18 cellular contexts compared by ENCODE assay signal in genomic region chr3:45948409-45948808, GRCh38. TPM values are rescaled to one million over a fixed set of nuclear protein-coding genes. Genes with fewer than 3 reads are reported as not detected.
DNase-seq lines count a peak whose midpoint lies in the region; ATAC-seq, FAIRE-seq and TF ChIP-seq lines count a peak whose summit lies in the region.
"Had no signal": no experiment of that assay in that cellular context is flagged by ENCODE, and none has a peak within 500 bp of the region (broad histone marks: within the 10 kb centered on the region; RNA-seq: fewer than 3 reads in every experiment).

No MANE protein-coding gene starts in this region.

- CTCF ChIA-PET in MCF 10A (lab: Yijun Ruan, JAX) (interaction anchor here (1.0 to 2.1 kb wide), 2 partner anchors 10 to 131 kb away, joined by 4 to 7 read pairs; no protein-coding TSS in a partner anchor), OCI-LY7 (lab: Charles Lee; ENCODE audit: unreplicated experiment) (no interaction called here)

- WGBS in small intestine, 3 donors = 70 to 84% (median 77%) methylated on average over 6 of the region's 6 CpGs

- TF ChIP-seq CTCF in AG09309 (IDR thresholded peaks at IDR 0.05; ENCODE audit: control insufficient read depth, insufficient read depth, low read depth, low read length, missing control alignments) = no peak
- no peak for TF ChIP-seq CTCF in MCF 10A (IDR thresholded peaks at IDR 0.05; ENCODE audit: unreplicated experiment)
- TF ChIP-seq CTCF in OCI-LY7 (conservative IDR thresholded peaks at IDR 0.05; ENCODE audit: low read length) = no peak

- H3K36me3 Mint-ChIP-seq in activated T-helper 17 cell treated with anti-CD3 and anti-CD28 coated beads, Interleukin-2, amount 50 U/mL, for 72 hours (ENCODE audit: low read depth) = peaks cover 90% of the 10 kb centered on the region
- H3K36me3 Mint-ChIP-seq in immature natural killer cell (peaks cover 34 to 77% (median 42%) of the 10 kb centered on the region in 3 donors), MCF 10A (ENCODE audit: insufficient read depth, unreplicated experiment) (peaks cover 33% of the 10 kb centered on the region)

- peak; percentile 11 for ATAC-seq in activated T-helper 17 cell treated with anti-CD3 and anti-CD28 coated beads, Interleukin-2, amount 50 U/mL, for 72 hours (replicated peaks)
- ATAC-seq: activated CD4-positive, alpha-beta T cell treated with anti-CD3 and anti-CD28 coated beads for 36 hours; left lobe of liver; stimulated activated naive B cell treated with anti-CD40 and anti-IgM and Interleukin-4, amounts not matched to agents 10 μg/mL and 1 μg/mL and 100 μg/mL, for 72 hours had no signal

- H3K4me1 ChIP-seq in small intestine (ENCODE audit: control insufficient read depth in 2 of 2, insufficient read depth in 1 of 2, low read depth in 1 of 2, low read length in 1 of 2) = no peaks in the 10 kb centered on the region
- no peaks in the 10 kb centered on the region for H3K4me1 ChIP-seq in OCI-LY7 (ENCODE audit: insufficient read depth, low read length, poor library complexity, severe bottlenecking)

- H3K4me1 Mint-ChIP-seq in activated T-helper 17 cell treated with anti-CD3 and anti-CD28 coated beads, Interleukin-2, amount 50 U/mL, for 72 hours = peaks cover 26% of the 10 kb centered on the region
- H3K4me1 Mint-ChIP-seq in immature natural killer cell (peaks cover 73 to 99% of the 10 kb centered on the region in 2 donors), MCF 10A (ENCODE audit: insufficient read depth, unreplicated experiment) (no peaks in the 10 kb centered on the region)
- H3K4me1 Mint-ChIP-seq: nephron; stimulated activated naive B cell treated with anti-CD40 and anti-IgM and Interleukin-4, amounts not matched to agents 10 μg/mL and 1 μg/mL and 100 μg/mL, for 72 hours had no signal

- H3K27ac ChIP-seq in small intestine (ENCODE audit: low read depth in 1 of 2, low read length in 1 of 2) (peak overlapping the region in 1 of 2 donors; percentile 75), OCI-LY7 (ENCODE audit: low read depth, low read length, poor library complexity, severe bottlenecking) (no peak overlapping the region)
- H3K27ac ChIP-seq: cardiac muscle cell had no signal

- no peaks in the 10 kb centered on the region for H3K9me2 ChIP-seq in OCI-LY7 (ENCODE audit: insufficient read depth, low read length)

- H3K4me3 Mint-ChIP-seq in activated T-helper 17 cell treated with anti-CD3 and anti-CD28 coated beads, Interleukin-2, amount 50 U/mL, for 72 hours = peak overlapping the region; percentile 51
- H3K4me3 Mint-ChIP-seq in immature natural killer cell (peak overlapping the region; percentile 3 to 44 (median 10)), MCF 10A (ENCODE audit: unreplicated experiment) (no peak overlapping the region)
- H3K4me3 Mint-ChIP-seq: activated CD4-positive, alpha-beta T cell treated with anti-CD3 and anti-CD28 coated beads for 36 hours; nephron; stimulated activated naive B cell treated with anti-CD40 and anti-IgM and Interleukin-4, amounts not matched to agents 10 μg/mL and 1 μg/mL and 100 μg/mL, for 72 hours had no signal

- POLR2A ChIA-PET in MCF 10A (lab: Yijun Ruan, JAX) = interaction anchor here (0.7 kb wide), 1 partner anchor 413 kb away, joined by 4 read pairs; no protein-coding TSS in a partner anchor
- POLR2A ChIA-PET in OCI-LY7 (lab: Charles Lee) = no interaction called here

- no peaks in the 10 kb centered on the region for H4K20me1 ChIP-seq in OCI-LY7 (ENCODE audit: insufficient read depth, low read length)

- H3K27me3 Mint-ChIP-seq in activated T-helper 17 cell treated with anti-CD3 and anti-CD28 coated beads, Interleukin-2, amount 50 U/mL, for 72 hours = no peaks in the 10 kb centered on the region
- peaks cover 0 to 3% (median under 1%) of the 10 kb centered on the region in 3 donors for H3K27me3 Mint-ChIP-seq in immature natural killer cell (ENCODE audit: low read depth in 3 of 3)
- no peaks in the 10 kb centered on the region for H3K27me3 Mint-ChIP-seq in MCF 10A (ENCODE audit: insufficient read depth, unreplicated experiment)
- H3K27me3 Mint-ChIP-seq: stimulated activated naive B cell treated with anti-CD40 and anti-IgM and Interleukin-4, amounts not matched to agents 10 μg/mL and 1 μg/mL and 100 μg/mL, for 72 hours had no signal

- intact Hi-C loops in MCF 10A (cut with micrococcal nuclease) = no loop called here
- intact Hi-C loops in OCI-LY7 (cut with micrococcal nuclease; ENCODE audit: unreplicated experiment) = no loop called here

- peak; percentile 92 for DNase-seq in AG09309 (ENCODE audit: low read depth)
- DNase-seq in GM03348 (ENCODE audit: low spot score) = peak; percentile 89
- no peak for DNase-seq in immature natural killer cell
- no peak for DNase-seq in MCF 10A (ENCODE audit: unreplicated experiment)
- DNase-seq in NCI-H146 treated with DMSO at 0.1 percent for 48 hours (lab: John Stamatoyannopoulos, UW; ENCODE audit: unreplicated experiment) = no peak
- no peak for DNase-seq in small intestine
- no peak for DNase-seq in OCI-LY7 (ENCODE audit: low spot score)
- DNase-seq: activated CD4-positive, alpha-beta T cell treated with anti-CD3 and anti-CD28 coated beads for 36 hours; activated gamma-delta T cell treated with Interleukin-2 at 50 U/mL for 16 hours; hippocampal formation; NCI-H1048; NCI-H446; stimulated activated CD4-positive, alpha-beta T cell treated with anti-CD3 and anti-CD28 coated beads, Interleukin-4, amount 100 ng/mL, for 1 hour; stimulated activated naive B cell treated with anti-CD40 and anti-IgM and Interleukin-4, amounts not matched to agents 10 μg/mL and 1 μg/mL and 100 μg/mL, for 72 hours had no signal

- H3K27me3 ChIP-seq in small intestine (ENCODE audit: control insufficient read depth in 2 of 2, insufficient read depth in 2 of 2, low read length in 2 of 2) = no peaks in the 10 kb centered on the region
- H3K27me3 ChIP-seq: cardiac muscle cell had no signal

- H3K27ac Mint-ChIP-seq in activated T-helper 17 cell treated with anti-CD3 and anti-CD28 coated beads, Interleukin-2, amount 50 U/mL, for 72 hours = peak overlapping the region; percentile 88
- H3K27ac Mint-ChIP-seq in immature natural killer cell (peak overlapping the region in 5 of 6 donors; percentile 7 to 81 (median 60)), MCF 10A (ENCODE audit: low read depth, unreplicated experiment) (no peak overlapping the region)
- H3K27ac Mint-ChIP-seq: activated CD4-positive, alpha-beta T cell treated with anti-CD3 and anti-CD28 coated beads for 36 hours; nephron; stimulated activated naive B cell treated with anti-CD40 and anti-IgM and Interleukin-4, amounts not matched to agents 10 μg/mL and 1 μg/mL and 100 μg/mL, for 72 hours had no signal

- no peaks in the 10 kb centered on the region for H3K79me2 ChIP-seq in OCI-LY7 (ENCODE audit: insufficient read depth, low read depth, low read length)

- H3K9me3 ChIP-seq in small intestine (ENCODE audit: control insufficient read depth, low read depth) (no peaks in the 10 kb centered on the region), OCI-LY7 (ENCODE audit: low read length) (no peaks in the 10 kb centered on the region)

- H2AFZ ChIP-seq in OCI-LY7 (ENCODE audit: low read length) = no peak overlapping the region

- no peak overlapping the region for H3K4me2 ChIP-seq in OCI-LY7 (ENCODE audit: low read length)

- no peak for FAIRE-seq in small intestine (lab: Jason Lieb, UNC)

- BruUV-seq in MCF 10A (replicated peaks; lab: Mats Ljungman, UMichigan) (no TSS peak), OCI-LY7 (replicated peaks; lab: Mats Ljungman, UMichigan) (no TSS peak)

- H3K4me3 ChIP-seq in AG09309 (ENCODE audit: control insufficient read depth, low read depth, low read length) = no peak overlapping the region
- H3K4me3 ChIP-seq in small intestine (ENCODE audit: low read depth in 1 of 2, low read length in 2 of 2) = no peak overlapping the region
- H3K4me3 ChIP-seq in OCI-LY7 (ENCODE audit: low read depth, low read length, poor library complexity, severe bottlenecking) = no peak overlapping the region
- H3K4me3 ChIP-seq: cardiac muscle cell had no signal

- H3K9me3 Mint-ChIP-seq in activated T-helper 17 cell treated with anti-CD3 and anti-CD28 coated beads, Interleukin-2, amount 50 U/mL, for 72 hours = no peaks in the 10 kb centered on the region
- H3K9me3 Mint-ChIP-seq in immature natural killer cell (no peaks in the 10 kb centered on the region), MCF 10A (ENCODE audit: unreplicated experiment) (no peaks in the 10 kb centered on the region)
- H3K9me3 Mint-ChIP-seq: nephron; stimulated activated naive B cell treated with anti-CD40 and anti-IgM and Interleukin-4, amounts not matched to agents 10 μg/mL and 1 μg/mL and 100 μg/mL, for 72 hours had no signal

- peaks cover 16 to 21% of the 10 kb centered on the region in 2 donors for H3K36me3 ChIP-seq in small intestine (ENCODE audit: control insufficient read depth in 2 of 2, insufficient read depth in 2 of 2, low read length in 2 of 2)
- H3K36me3 ChIP-seq in OCI-LY7 (ENCODE audit: insufficient read depth, low read length) = peaks cover 75% of the 10 kb centered on the region

RNA-seq across cellular contexts. Expression of gene CXCR6, which starts 5.1 kb away (rescaled TPM):
- 10 to 100 TPM; 13.7 to 25.4 TPM for total RNA-seq in activated T-helper 17 cell treated with anti-CD3 and anti-CD28 coated beads, Interleukin-2, amount 50 U/mL, for 72 hours
- polyA plus RNA-seq in immature natural killer cell = 10 to 100 TPM in 1 of 3 donors, 1 to 10 TPM in 2; 2.7 to 14.7 (median 8.5) TPM
- total RNA-seq in MCF 10A (2022) = not detected in 2 replicates
- polyA plus RNA-seq in small intestine = 1 to 10 TPM in 2 of 3 donors, under 1 TPM in 1; 0.45 to 2.7 (median 2.2) TPM
- not detected in 2 replicates for total RNA-seq in OCI-LY7 (2014; rRNA removed; shearing (Covaris generic))
- total RNA-seq in OCI-LY7 (2022) = not detected in 2 replicates
- total RNA-seq: cardiac muscle cell, left lobe of liver had no signal

RNA-seq across cellular contexts. Expression of gene FYCO1, which starts 47.2 kb away (rescaled TPM):
- 10 to 100 TPM; 15.5 to 26.2 TPM for total RNA-seq in activated T-helper 17 cell treated with anti-CD3 and anti-CD28 coated beads, Interleukin-2, amount 50 U/mL, for 72 hours
- polyA plus RNA-seq in immature natural killer cell (1 to 10 TPM in 2 of 3 donors, under 1 TPM in 1; 0.22 to 6.1 (median 2.1) TPM), small intestine (1 to 10 TPM; 6.5 to 9.6 (median 8.3) TPM)
- total RNA-seq in MCF 10A (2022) (17.0 and 18.4 TPM in 2 replicates), OCI-LY7 (2022) (15.2 and 15.9 TPM in 2 replicates)
- total RNA-seq in OCI-LY7 (2014; rRNA removed; shearing (Covaris generic)) = 7.0 and 9.4 TPM in 2 replicates

Comparison
In these comparisons a context has a peak if more than half of its experiments do, and no peak if none do; other contexts are left out.
1. DNase-seq: peak in AG09309 (single experiment) and GM03348 (single experiment); none in immature natural killer cell (0 of 3), MCF 10A (single experiment), NCI-H146 treated with DMSO at 0.1 percent for 48 hours (single experiment), small intestine (single experiment) and OCI-LY7 (single experiment).
2. RNA of gene CXCR6, which starts 5.1 kb away (total RNA-seq): 13.7 to 25.4 TPM in activated T-helper 17 cell treated with anti-CD3 and anti-CD28 coated beads, Interleukin-2, amount 50 U/mL, for 72 hours; not detected in MCF 10A and not detected in OCI-LY7; every median in the first group is over 10 times any median in the second.